8 cellular contexts compared by ENCODE assay signal in genomic region chr1:205812878-205813754, GRCh38. TPM values are rescaled to one million over a fixed set of nuclear protein-coding genes. Genes with fewer than 3 reads are reported as not detected.
DNase-seq lines count a peak whose midpoint lies in the region; ATAC-seq, FAIRE-seq and TF ChIP-seq lines count a peak whose summit lies in the region.

Gene SLC41A1 (minus strand): TSS chr1:205813198. CDS start chr1:205810441, 2,757 bp downstream.

- peaks cover 0 to 73% (median 38%) of the 10 kb centered on the region in 9 donors for H3K4me1 ChIP-seq in heart right ventricle
- peaks cover 30 to 51% (median 37%) of the 10 kb centered on the region in 4 donors for H3K4me1 ChIP-seq in upper lobe of left lung

- peaks cover 0 to 8% (median 0%) of the 10 kb centered on the region in 7 donors for H3K27me3 ChIP-seq in heart right ventricle
- H3K27me3 ChIP-seq in upper lobe of left lung, result no peaks in the 10 kb centered on the region

- TF ChIP-seq POLR2A in GM12892 (IDR thresholded peaks at IDR 0.05; ENCODE audit: low read depth, low read length) (no peak), upper lobe of left lung (IDR thresholded peaks at IDR 0.05) (peak in 3 of 4 donors; percentile 59 to 87 (median 85))

- intact Hi-C loops in heart right ventricle (cut with DNase I) (loop anchor here in 5 of 10 donors (2.0 to 5.0 kb wide), 3 partner anchors 64 to 104 kb away; no protein-coding TSS in a partner anchor), posterior vena cava (cut with DNase I) (no loop called here)

- FAIRE-seq in GM12892 (lab: Jason Lieb, UNC), result peak; percentile 27

- DNase-seq in GM12892 (ENCODE audit: insufficient read length), result peak; percentile 91
- DNase-seq in NCI-H1930 (lab: John Stamatoyannopoulos, UW), result peak; percentile 88 to 90
- DNase-seq in T-helper 2 cell, result peak; percentile 84 to 97 (median 93)
- DNase-seq in amniotic stem cell (lab: John Stamatoyannopoulos, UW), result peak; percentile 74
- peak; percentile 91 to 94 for DNase-seq in heart right ventricle
- DNase-seq in posterior vena cava (ENCODE audit: low spot score), result peak; percentile 96
- DNase-seq in upper lobe of left lung, result peak; percentile 96

- no peak for TF ChIP-seq EP300 in upper lobe of left lung (IDR thresholded peaks at IDR 0.05)

- peak within 1 kb of the TSS; percentile 69 to 95 (median 92) for H3K27ac ChIP-seq in heart right ventricle
- H3K27ac ChIP-seq in upper lobe of left lung, result peak within 1 kb of the TSS; percentile 81 to 92 (median 92)

- H3K36me3 ChIP-seq in heart right ventricle (peaks cover 0 to 27% (median 11%) of the 10 kb centered on the region in 9 donors), upper lobe of left lung (peaks cover 0 to 7% (median 0%) of the 10 kb centered on the region in 4 donors)

- TF ChIP-seq CTCF in heart right ventricle (IDR thresholded peaks at IDR 0.05), result no peak
- TF ChIP-seq CTCF in upper lobe of left lung (IDR thresholded peaks at IDR 0.05), result peak in 1 of 6 experiments; percentile 10

- 1% methylated on average over 82 to 83 of the region's 83 CpGs for whole genome bisulfite sequencing in heart right ventricle, 2 donors
- WGBS in upper lobe of left lung, 2 donors, result 1% methylated on average over 31 of the region's 83 CpGs; no CpG with 5 or more reads in 1 of the 2 donors

- ATAC-seq in HG02943 (IDR thresholded peaks at IDR 0.05; ENCODE audit: low read depth, unreplicated experiment) (peak; percentile 82), heart right ventricle (peak; percentile 88 to 95 (median 92)), upper lobe of left lung (ENCODE audit: low FRiP score in 2 of 2) (peak; percentile 97 to 98)

- H3K9me3 ChIP-seq in heart right ventricle (no peaks in the 10 kb centered on the region), upper lobe of left lung (no peaks in the 10 kb centered on the region)

- H3K4me3 ChIP-seq in heart right ventricle (peak within 1 kb of the TSS; percentile 65 to 93 (median 77)), upper lobe of left lung (peak within 1 kb of the TSS; percentile 81 to 89 (median 86))

RNA-seq across cellular contexts. Expression of gene SLC41A1, which starts in this region (rescaled TPM):
- 3.0 TPM for polyA plus RNA-seq in GM12892 (2012; ENCODE audit: missing spikeins)
- total RNA-seq in heart right ventricle (100 to 1,000 TPM; 247 to 566 (median 322) TPM), posterior vena cava (10 to 100 TPM; 20.7 to 27.8 TPM), upper lobe of left lung (10 to 100 TPM; 17.8 to 35.1 (median 27.3) TPM)
- polyA plus RNA-seq in heart right ventricle, result 100 to 1,000 TPM in 1 of 2 donors, 10 to 100 TPM in 1; 97.0 to 102 TPM

Comparison
In these comparisons a context has a peak if more than half of its experiments do, and no peak if none do; other contexts are left out.
1. Peak in every context shown above with its lines: DNase-seq, ATAC-seq, H3K4me3 ChIP-seq and H3K27ac ChIP-seq.
2. RNA of gene SLC41A1 (total RNA-seq): 247 to 566 TPM in heart right ventricle; 17.8 to 35.1 TPM in upper lobe of left lung and 20.7 to 27.8 TPM in posterior vena cava; every median in the first group is over 4 times any median in the second.